ENCODE assay signal across 7 cellular contexts in the genomic region with DNA sequence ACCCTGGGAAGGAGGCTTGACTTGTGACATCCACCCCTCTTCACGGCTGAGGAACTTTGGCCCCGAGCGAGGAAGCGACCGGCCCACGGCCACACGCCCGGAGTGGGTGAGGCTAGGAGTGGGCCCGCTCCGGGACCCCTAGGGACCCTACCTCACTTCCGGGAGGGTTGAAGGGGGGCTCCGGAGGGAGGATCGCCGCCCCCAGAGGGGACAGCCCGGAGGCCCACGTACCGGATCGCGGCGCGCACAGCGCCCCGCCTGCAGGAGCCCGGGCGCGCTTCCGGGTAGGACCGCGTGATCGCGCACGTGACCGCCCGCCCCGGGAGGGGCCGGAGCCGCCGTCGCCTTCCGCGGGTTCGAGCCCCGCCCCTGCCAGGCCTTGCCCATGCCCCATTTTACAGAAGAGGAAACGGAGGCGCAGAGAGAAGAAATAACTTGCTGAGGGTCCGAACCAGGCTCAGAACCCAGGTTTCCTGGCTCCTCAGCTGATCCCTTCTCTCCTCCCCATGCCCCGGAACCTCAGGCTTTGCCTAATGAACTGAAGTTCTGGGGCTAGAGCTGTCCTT. TPM values are rescaled to one million over a fixed set of nuclear protein-coding genes. Genes with fewer than 3 reads are reported as not detected.
DNase-seq lines count a peak whose midpoint lies in the region; FAIRE-seq and TF ChIP-seq lines count a peak whose summit lies in the region.

TSS of gene HPS1 (minus strand) at position 280 of the 566 bp plus-strand sequence. CDS start 3,695 bp downstream, outside the sequence.

- TF ChIP-seq CTCF in WI38 (IDR thresholded peaks at IDR 0.05; ENCODE audit: low read depth, low read length) (0 out of 2 replicates have a peak, but pooled peaks have one; percentile 6), cardiac fibroblast (IDR thresholded peaks at IDR 0.05; ENCODE audit: low read depth, low read length) (no peak)

- peak; percentile 86; the same call in 1 of the 2 replicates for TF ChIP-seq POLR2A in GM12892 (IDR thresholded peaks at IDR 0.05; ENCODE audit: low read depth, low read length)

- peak; percentile 87 for DNase-seq in GM12892 (ENCODE audit: insufficient read length)
- DNase-seq in HEK293T (ENCODE audit: extremely low spot score) = peak; percentile 96
- DNase-seq in MV-4-11 (lab: John Stamatoyannopoulos, UW) = peak; percentile 63
- DNase-seq in cardiac fibroblast (ENCODE audit: low read depth in 2 of 2) = peak; percentile 67 to 84
- DNase-seq in iris pigment epithelial cell (ENCODE audit: low read depth) = peak; percentile 61
- DNase-seq in stimulated activated CD4-positive, alpha-beta T cell treated with anti-CD3 and anti-CD28 coated beads, Interleukin-12 subunit alpha, Interleukin-12 subunit beta, amount 100 ng/mL, for 4 hours = peak; percentile 86

- H3K4me3 ChIP-seq in WI38 (ENCODE audit: low read depth, low read length) (peak within 1 kb of the TSS; percentile 84), cardiac fibroblast (replicated peaks in 1 of 2; ENCODE audit: low read depth in 2 of 2, low read length in 2 of 2) (peak within 1 kb of the TSS; percentile 84)

- CTCF ChIA-PET in HEK293T (lab: Yijun Ruan, JAX) = interaction anchor here (0.7 kb wide), 1 partner anchor 21 kb away, joined by 3 read pairs; no protein-coding TSS in a partner anchor

- peak; percentile 90 for FAIRE-seq in GM12892 (lab: Jason Lieb, UNC)

- POLR2A ChIA-PET in HEK293T (lab: Yijun Ruan, JAX) = interaction anchor here (0.9 kb wide), 1 partner anchor 13 kb away, joined by 4 read pairs; no protein-coding TSS in a partner anchor

TF ChIP-seq in HEK293T, 16 proteins besides CTCF, POLR2A, EP300 and RAD21:
- TF ChIP-seq FOXM1 (IDR thresholded peaks at IDR 0.05; ENCODE audit: borderline replicate concordance) (0 out of 2 replicates have a peak, but pooled peaks have one; percentile 26), FOXA1 (IDR thresholded peaks at IDR 0.05) (no peak), ELF4 (IDR thresholded peaks at IDR 0.05) (peak; percentile 36; the same call in 1 of the 2 replicates), L3MBTL2 (conservative IDR thresholded peaks at IDR 0.05) (peak; percentile 43), LEF1 (IDR thresholded peaks at IDR 0.05; ENCODE audit: borderline replicate concordance) (0 out of 2 replicates have a peak, but pooled peaks have one; percentile 50)
- TF ChIP-seq, protein P1, sequence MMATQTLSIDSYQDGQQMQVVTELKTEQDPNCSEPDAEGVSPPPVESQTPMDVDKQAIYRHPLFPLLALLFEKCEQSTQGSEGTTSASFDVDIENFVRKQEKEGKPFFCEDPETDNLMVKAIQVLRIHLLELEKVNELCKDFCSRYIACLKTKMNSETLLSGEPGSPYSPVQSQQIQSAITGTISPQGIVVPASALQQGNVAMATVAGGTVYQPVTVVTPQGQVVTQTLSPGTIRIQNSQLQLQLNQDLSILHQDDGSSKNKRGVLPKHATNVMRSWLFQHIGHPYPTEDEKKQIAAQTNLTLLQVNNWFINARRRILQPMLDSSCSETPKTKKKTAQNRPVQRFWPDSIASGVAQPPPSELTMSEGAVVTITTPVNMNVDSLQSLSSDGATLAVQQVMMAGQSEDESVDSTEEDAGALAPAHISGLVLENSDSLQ (IDR thresholded peaks at IDR 0.05) = no peak

RNA-seq across cellular contexts. Expression of gene HPS1, which starts in this region (rescaled TPM):
- 48.5 TPM for polyA plus RNA-seq in GM12892 (2012; ENCODE audit: missing spikeins)

Comparison
In these comparisons a context has a peak if more than half of its experiments do, and no peak if none do; other contexts are left out.
1. Peak in every context shown above with its lines: DNase-seq and H3K4me3 ChIP-seq.